In the genomic region with DNA sequence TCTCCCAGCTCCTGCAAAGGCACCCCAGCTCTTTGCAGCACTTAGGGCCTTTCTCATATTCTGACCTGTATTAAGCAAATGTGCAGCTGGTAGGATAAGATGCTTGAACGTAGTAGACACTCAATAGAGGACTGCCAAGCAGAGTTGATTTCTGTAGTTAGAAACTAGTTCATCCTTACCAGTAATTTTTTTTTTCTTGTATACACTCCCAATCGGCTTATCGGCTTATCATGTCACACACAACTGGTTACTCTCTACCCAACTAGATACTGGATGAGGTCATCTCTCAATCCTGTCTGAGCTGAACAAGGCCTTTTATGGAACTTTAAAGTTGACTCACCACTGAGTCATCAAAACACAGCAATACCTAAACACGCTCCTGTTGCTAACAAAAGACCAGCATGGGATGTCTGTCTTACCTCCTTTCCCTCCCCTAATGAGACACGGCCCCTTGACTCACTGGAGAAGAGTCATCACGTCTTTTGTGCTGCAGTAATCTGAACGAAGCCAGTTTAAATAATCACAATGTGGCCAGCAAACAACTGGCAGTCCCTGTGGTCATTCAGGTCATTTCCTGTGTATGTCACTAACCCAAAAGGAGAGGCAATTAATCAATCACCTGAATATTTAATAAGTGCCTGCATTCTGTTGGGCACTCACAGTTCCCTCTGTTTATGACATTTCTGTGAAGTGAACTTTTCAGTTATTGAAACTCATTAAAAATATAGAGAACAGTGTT, we compare ENCODE assay signal across 8 cellular contexts. TPM values are rescaled to one million over a fixed set of nuclear protein-coding genes. Genes with fewer than 3 reads are reported as not detected.
DNase-seq lines count a peak whose midpoint lies in the region; ATAC-seq and TF ChIP-seq lines count a peak whose summit lies in the region.

No MANE protein-coding gene starts in this region.

- no peak overlapping the region for H3K4me3 Mint-ChIP-seq in nephron progenitor cell

- peaks cover 19% of the 10 kb centered on the region for H3K36me3 Mint-ChIP-seq in nephron progenitor cell (ENCODE audit: low read depth)

- ATAC-seq in GM19025 (IDR thresholded peaks at IDR 0.05; ENCODE audit: low read depth, unreplicated experiment) = peak; percentile 96
- peak; percentile 85 for ATAC-seq in HG03135 (IDR thresholded peaks at IDR 0.05; ENCODE audit: unreplicated experiment)
- ATAC-seq in esophagus mucosa = peak; percentile 94

- H3K9me3 Mint-ChIP-seq in nephron progenitor cell = peaks cover 19% of the 10 kb centered on the region

- peak overlapping the region; percentile 96 for H3K27ac Mint-ChIP-seq in nephron progenitor cell

- peak; percentile 100 for DNase-seq in AG10803 (ENCODE audit: low read depth)
- DNase-seq in NCI-H748 (lab: John Stamatoyannopoulos, UW; ENCODE audit: unreplicated experiment) = peak; percentile 95
- peak in 2 of 3 experiments; percentile 11 to 30 for DNase-seq in activated CD8-positive, alpha-beta memory T cell treated with anti-CD3 and anti-CD28 coated beads for 48 hours (ENCODE audit: low read depth in 2 of 3, low spot score in 2 of 3)
- no peak for DNase-seq in nephron progenitor cell
- no peak for DNase-seq in NCI-H1694 (lab: John Stamatoyannopoulos, UW)

- TF ChIP-seq CTCF in AG10803 (conservative IDR thresholded peaks at IDR 0.05; ENCODE audit: low read length) = no peak
- no peak for TF ChIP-seq CTCF in nephron progenitor cell (IDR thresholded peaks at IDR 0.05)

- H3K4me1 Mint-ChIP-seq in nephron progenitor cell = peaks cover 55% of the 10 kb centered on the region

- H3K4me3 ChIP-seq in AG10803 (ENCODE audit: low read length) = no peak overlapping the region; the same call in 1 of the 2 replicates

- H3K27me3 Mint-ChIP-seq in nephron progenitor cell (ENCODE audit: low read depth, poor library complexity) = peaks cover 5% of the 10 kb centered on the region

RNA-seq across cellular contexts. Expression of gene WEE1, which starts 7.5 kb away (rescaled TPM):
- total RNA-seq in esophagus mucosa = 18.4 TPM

Comparison
In these comparisons a context has a peak if more than half of its experiments do, and no peak if none do; other contexts are left out.
1. DNase-seq: peak in AG10803 (single experiment), NCI-H748 (single experiment) and activated CD8-positive, alpha-beta memory T cell treated with anti-CD3 and anti-CD28 coated beads for 48 hours (2 of 3); none in nephron progenitor cell (single experiment) and NCI-H1694 (single experiment).
2. Peak in every context shown above with its lines, with median percentiles within 50 percentile points of each other: ATAC-seq.